Comparison of ENCODE assay signal across 2 cellular contexts in the genomic region with DNA sequence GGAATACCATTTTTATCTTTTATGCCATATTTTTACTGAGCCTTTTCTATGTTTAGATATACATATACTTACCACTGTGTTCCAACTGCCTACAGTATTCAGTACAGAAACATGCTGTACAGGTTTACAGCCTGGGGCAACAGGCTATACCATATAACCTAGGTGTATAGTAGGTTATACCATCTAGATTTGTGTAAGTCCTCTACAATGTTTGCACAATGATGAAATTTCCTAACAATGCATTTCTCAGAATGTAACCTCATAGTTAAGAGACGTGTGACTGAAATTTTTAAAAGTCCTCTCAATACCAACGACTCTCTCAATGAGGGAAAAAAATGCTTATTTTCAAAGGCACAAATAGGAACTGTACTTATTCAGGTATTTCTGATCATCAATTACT.
A peak's percentile ranks its signal among the peaks of the same experiment; 100 is the strongest.
TF ChIP-seq lines count a peak whose summit lies in the region.

No MANE protein-coding gene starts in this region.

TF ChIP-seq in K562, 482 proteins besides CTCF, POLR2A, EP300 and RAD21 (continues in another document):
- TF ChIP-seq ZNF165 (CRISPR knock-in tag; IDR thresholded peaks at IDR 0.05; ENCODE audit: borderline replicate concordance) (no peak), ZFPM2 (CRISPR knock-in tag; IDR thresholded peaks at IDR 0.05) (peak; percentile 26; the same call in 1 of the 2 replicates), TOE1 (IDR thresholded peaks at IDR 0.05; ENCODE audit: borderline replicate concordance) (no peak), TOE1 (CRISPR knock-in tag; IDR thresholded peaks at IDR 0.05; ENCODE audit: borderline replicate concordance, low read depth) (no peak), HNRNPH1 (optimal IDR thresholded peaks at IDR 0.05; ENCODE audit: low read depth, low read length) (no peak), MYNN (IDR thresholded peaks at IDR 0.05) (no peak), MYNN (CRISPR knock-in tag; IDR thresholded peaks at IDR 0.05) (no peak), ZNF696 (CRISPR knock-in tag; conservative IDR thresholded peaks at IDR 0.05) (no peak), ARID1B (IDR thresholded peaks at IDR 0.05) (0 out of 2 replicates have a peak, but pooled peaks have one; percentile 27), CEBPB (tag; IDR thresholded peaks at IDR 0.05) (peak; percentile 53), ATF7 (IDR thresholded peaks at IDR 0.05) (peak; percentile 49; the same call in 1 of the 2 replicates), ZSCAN29 (IDR thresholded peaks at IDR 0.05) (no peak), ZNF12 (CRISPR knock-in tag; IDR thresholded peaks at IDR 0.05) (no peak), ZNF764 (CRISPR knock-in tag; IDR thresholded peaks at IDR 0.05; ENCODE audit: low read depth) (no peak), ZNF174 (CRISPR knock-in tag; IDR thresholded peaks at IDR 0.05) (no peak), CEBPG (CRISPR knock-in tag; IDR thresholded peaks at IDR 0.05) (no peak), CEBPG (tag; conservative IDR thresholded peaks at IDR 0.05 in 1 of 2, IDR thresholded peaks at IDR 0.05 in 1 of 2) (peak in 1 of 2 experiments; percentile 85; a peak in 2 of 4 replicates), TFAM (CRISPR knock-in tag; conservative IDR thresholded peaks at IDR 0.05) (no peak)
- TF ChIP-seq, protein P1, sequence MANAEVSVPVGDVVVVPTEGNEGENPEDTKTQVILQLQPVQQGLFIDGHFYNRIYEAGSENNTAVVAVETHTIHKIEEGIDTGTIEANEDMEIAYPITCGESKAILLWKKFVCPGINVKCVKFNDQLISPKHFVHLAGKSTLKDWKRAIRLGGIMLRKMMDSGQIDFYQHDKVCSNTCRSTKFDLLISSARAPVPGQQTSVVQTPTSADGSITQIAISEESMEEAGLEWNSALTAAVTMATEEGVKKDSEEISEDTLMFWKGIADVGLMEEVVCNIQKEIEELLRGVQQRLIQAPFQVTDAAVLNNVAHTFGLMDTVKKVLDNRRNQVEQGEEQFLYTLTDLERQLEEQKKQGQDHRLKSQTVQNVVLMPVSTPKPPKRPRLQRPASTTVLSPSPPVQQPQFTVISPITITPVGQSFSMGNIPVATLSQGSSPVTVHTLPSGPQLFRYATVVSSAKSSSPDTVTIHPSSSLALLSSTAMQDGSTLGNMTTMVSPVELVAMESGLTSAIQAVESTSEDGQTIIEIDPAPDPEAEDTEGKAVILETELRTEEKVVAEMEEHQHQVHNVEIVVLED (CRISPR knock-in tag; IDR thresholded peaks at IDR 0.05), result no peak
- TF ChIP-seq, protein P2, sequence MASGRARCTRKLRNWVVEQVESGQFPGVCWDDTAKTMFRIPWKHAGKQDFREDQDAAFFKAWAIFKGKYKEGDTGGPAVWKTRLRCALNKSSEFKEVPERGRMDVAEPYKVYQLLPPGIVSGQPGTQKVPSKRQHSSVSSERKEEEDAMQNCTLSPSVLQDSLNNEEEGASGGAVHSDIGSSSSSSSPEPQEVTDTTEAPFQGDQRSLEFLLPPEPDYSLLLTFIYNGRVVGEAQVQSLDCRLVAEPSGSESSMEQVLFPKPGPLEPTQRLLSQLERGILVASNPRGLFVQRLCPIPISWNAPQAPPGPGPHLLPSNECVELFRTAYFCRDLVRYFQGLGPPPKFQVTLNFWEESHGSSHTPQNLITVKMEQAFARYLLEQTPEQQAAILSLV (tag; IDR thresholded peaks at IDR 0.05), result no peak
- TF ChIP-seq, protein P3, sequence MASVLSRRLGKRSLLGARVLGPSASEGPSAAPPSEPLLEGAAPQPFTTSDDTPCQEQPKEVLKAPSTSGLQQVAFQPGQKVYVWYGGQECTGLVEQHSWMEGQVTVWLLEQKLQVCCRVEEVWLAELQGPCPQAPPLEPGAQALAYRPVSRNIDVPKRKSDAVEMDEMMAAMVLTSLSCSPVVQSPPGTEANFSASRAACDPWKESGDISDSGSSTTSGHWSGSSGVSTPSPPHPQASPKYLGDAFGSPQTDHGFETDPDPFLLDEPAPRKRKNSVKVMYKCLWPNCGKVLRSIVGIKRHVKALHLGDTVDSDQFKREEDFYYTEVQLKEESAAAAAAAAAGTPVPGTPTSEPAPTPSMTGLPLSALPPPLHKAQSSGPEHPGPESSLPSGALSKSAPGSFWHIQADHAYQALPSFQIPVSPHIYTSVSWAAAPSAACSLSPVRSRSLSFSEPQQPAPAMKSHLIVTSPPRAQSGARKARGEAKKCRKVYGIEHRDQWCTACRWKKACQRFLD (CRISPR knock-in tag; IDR thresholded peaks at IDR 0.05), result no peak
- TF ChIP-seq, protein P4, sequence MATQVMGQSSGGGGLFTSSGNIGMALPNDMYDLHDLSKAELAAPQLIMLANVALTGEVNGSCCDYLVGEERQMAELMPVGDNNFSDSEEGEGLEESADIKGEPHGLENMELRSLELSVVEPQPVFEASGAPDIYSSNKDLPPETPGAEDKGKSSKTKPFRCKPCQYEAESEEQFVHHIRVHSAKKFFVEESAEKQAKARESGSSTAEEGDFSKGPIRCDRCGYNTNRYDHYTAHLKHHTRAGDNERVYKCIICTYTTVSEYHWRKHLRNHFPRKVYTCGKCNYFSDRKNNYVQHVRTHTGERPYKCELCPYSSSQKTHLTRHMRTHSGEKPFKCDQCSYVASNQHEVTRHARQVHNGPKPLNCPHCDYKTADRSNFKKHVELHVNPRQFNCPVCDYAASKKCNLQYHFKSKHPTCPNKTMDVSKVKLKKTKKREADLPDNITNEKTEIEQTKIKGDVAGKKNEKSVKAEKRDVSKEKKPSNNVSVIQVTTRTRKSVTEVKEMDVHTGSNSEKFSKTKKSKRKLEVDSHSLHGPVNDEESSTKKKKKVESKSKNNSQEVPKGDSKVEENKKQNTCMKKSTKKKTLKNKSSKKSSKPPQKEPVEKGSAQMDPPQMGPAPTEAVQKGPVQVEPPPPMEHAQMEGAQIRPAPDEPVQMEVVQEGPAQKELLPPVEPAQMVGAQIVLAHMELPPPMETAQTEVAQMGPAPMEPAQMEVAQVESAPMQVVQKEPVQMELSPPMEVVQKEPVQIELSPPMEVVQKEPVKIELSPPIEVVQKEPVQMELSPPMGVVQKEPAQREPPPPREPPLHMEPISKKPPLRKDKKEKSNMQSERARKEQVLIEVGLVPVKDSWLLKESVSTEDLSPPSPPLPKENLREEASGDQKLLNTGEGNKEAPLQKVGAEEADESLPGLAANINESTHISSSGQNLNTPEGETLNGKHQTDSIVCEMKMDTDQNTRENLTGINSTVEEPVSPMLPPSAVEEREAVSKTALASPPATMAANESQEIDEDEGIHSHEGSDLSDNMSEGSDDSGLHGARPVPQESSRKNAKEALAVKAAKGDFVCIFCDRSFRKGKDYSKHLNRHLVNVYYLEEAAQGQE (CRISPR knock-in tag; IDR thresholded peaks at IDR 0.05; ENCODE audit: low read depth), result no peak

TF ChIP-seq in HepG2, 621 proteins besides CTCF, POLR2A, EP300 and RAD21:
- TF ChIP-seq GATAD2A (CRISPR knock-in tag; IDR thresholded peaks at IDR 0.05), result 0 out of 2 replicates have a peak, but pooled peaks have one; percentile 14
- TF ChIP-seq ZNF563 (CRISPR knock-in tag; IDR thresholded peaks at IDR 0.05), result no peak
- TF ChIP-seq KMT2B (CRISPR knock-in tag; IDR thresholded peaks at IDR 0.05), result no peak
- TF ChIP-seq KLF13 (CRISPR knock-in tag; IDR thresholded peaks at IDR 0.05), result no peak
- no peak for TF ChIP-seq ZNF652 (CRISPR knock-in tag; IDR thresholded peaks at IDR 0.05; ENCODE audit: borderline replicate concordance, low read depth)
- 0 out of 2 replicates have a peak, but pooled peaks have one; percentile 19 for TF ChIP-seq CEBPB (IDR thresholded peaks at IDR 0.05; ENCODE audit: borderline replicate concordance, low read depth, low read length)
TF ChIP-seq in HepG2: peak in this region for 2.
